28 cellular contexts compared by ENCODE assay signal in genomic region chr16:67637625-67638024, GRCh38. TPM values are rescaled to one million over a fixed set of nuclear protein-coding genes. Genes with fewer than 3 reads are reported as not detected.
DNase-seq lines count a peak whose midpoint lies in the region; ATAC-seq and TF ChIP-seq lines count a peak whose summit lies in the region.
"Had no signal": no experiment of that assay in that cellular context is flagged by ENCODE, and none has a peak within 500 bp of the region (broad histone marks: within the 10 kb centered on the region; RNA-seq: fewer than 3 reads in every experiment).

No MANE protein-coding gene starts in this region.

- peaks cover 0 to 3% of the 10 kb centered on the region in 2 donors for H3K4me1 Mint-ChIP-seq in natural killer cell treated with Interleukin-12 subunit alpha and Interleukin-12 subunit beta and Interleukin-15 and Interleukin-18, amount 100 ng/mL, for 72 hours (ENCODE audit: low read depth in 2 of 2)
- H3K4me1 Mint-ChIP-seq in natural killer cell: no peaks in the 10 kb centered on the region
- H3K4me1 Mint-ChIP-seq: CD14-positive monocyte; CD4-positive, alpha-beta memory T cell; CD4-positive, CD25-positive, alpha-beta regulatory T cell; CD8-positive, alpha-beta memory T cell had no signal

- DNase-seq in natural killer cell treated with Interleukin-12 subunit alpha and Interleukin-12 subunit beta and Interleukin-15 and Interleukin-18, amount 100 ng/mL, for 72 hours (ENCODE audit: low spot score): peak; percentile 12
- no peak for DNase-seq in natural killer cell
- no peak for DNase-seq in dorsolateral prefrontal cortex
- DNase-seq in omental fat pad (ENCODE audit: low spot score): no peak
- no peak for DNase-seq in putamen (ENCODE audit: low spot score)
- DNase-seq: 8988T; ACHN; BE2C; C1 segment of cervical spinal cord; CD4-positive, alpha-beta memory T cell; CD4-positive, CD25-positive, alpha-beta regulatory T cell; CD8-positive, alpha-beta memory T cell; COR-L47; DMS 273 treated with DMSO at 0.1 percent for 48 hours; DMS153; DMS53; DMS79; DND-41; EL; GDM1 had no signal

- no peaks in the 10 kb centered on the region for H3K27me3 Mint-ChIP-seq in natural killer cell treated with Interleukin-12 subunit alpha and Interleukin-12 subunit beta and Interleukin-15 and Interleukin-18, amount 100 ng/mL, for 72 hours
- no peaks in the 10 kb centered on the region for H3K27me3 Mint-ChIP-seq in natural killer cell (ENCODE audit: low read depth in 2 of 2)
- H3K27me3 Mint-ChIP-seq: CD4-positive, alpha-beta memory T cell; CD4-positive, CD25-positive, alpha-beta regulatory T cell; CD8-positive, alpha-beta memory T cell had no signal

- TF ChIP-seq CTCF in natural killer cell (IDR thresholded peaks at IDR 0.05) (no peak), dorsolateral prefrontal cortex (IDR thresholded peaks at IDR 0.05 in 54 of 56, conservative IDR thresholded peaks at IDR 0.05 in 2 of 56; ENCODE audit: low read depth in 1 of 56, partially characterized antibody in 56 of 56) (no peak), omental fat pad (IDR thresholded peaks at IDR 0.05) (no peak)

- no peak overlapping the region for H3K4me3 ChIP-seq in dorsolateral prefrontal cortex
- H3K4me3 ChIP-seq: BLaER1, GM12878 had no signal

- no peaks in the 10 kb centered on the region for H3K27me3 ChIP-seq in dorsolateral prefrontal cortex
- H3K27me3 ChIP-seq: BE2C, BLaER1 had no signal

- H3K4me3 Mint-ChIP-seq in natural killer cell treated with Interleukin-12 subunit alpha and Interleukin-12 subunit beta and Interleukin-15 and Interleukin-18, amount 100 ng/mL, for 72 hours: no peak overlapping the region
- H3K4me3 Mint-ChIP-seq in natural killer cell: no peak overlapping the region
- H3K4me3 Mint-ChIP-seq: CD14-positive monocyte; CD4-positive, alpha-beta memory T cell; CD8-positive, alpha-beta memory T cell had no signal

- H3K9me3 Mint-ChIP-seq in natural killer cell treated with Interleukin-12 subunit alpha and Interleukin-12 subunit beta and Interleukin-15 and Interleukin-18, amount 100 ng/mL, for 72 hours: no peaks in the 10 kb centered on the region
- no peaks in the 10 kb centered on the region for H3K9me3 Mint-ChIP-seq in natural killer cell
- H3K9me3 Mint-ChIP-seq: CD14-positive monocyte; CD4-positive, alpha-beta memory T cell; CD4-positive, CD25-positive, alpha-beta regulatory T cell; CD8-positive, alpha-beta memory T cell had no signal

- H3K27ac ChIP-seq in angular gyrus (ENCODE audit: low read depth, low read length) (peak overlapping the region; percentile 2), dorsolateral prefrontal cortex (peak overlapping the region in 45 of 59 donors; percentile 7 to 82 (median 59))
- H3K27ac ChIP-seq: BLaER1 had no signal

- ATAC-seq in natural killer cell treated with Interleukin-12 subunit alpha and Interleukin-12 subunit beta and Interleukin-15 and Interleukin-18, amount 100 ng/mL, for 72 hours: no peak
- no peak for ATAC-seq in natural killer cell
- ATAC-seq in GM18858 (IDR thresholded peaks at IDR 0.05; ENCODE audit: unreplicated experiment): no peak
- ATAC-seq in omental fat pad (ENCODE audit: low FRiP score): no peak
- ATAC-seq: GM12878 had no signal

- intact Hi-C loops in natural killer cell (cut with micrococcal nuclease): no loop called here
- intact Hi-C loops in dorsolateral prefrontal cortex (cut with DNase I): no loop called here

- peaks cover 6% of the 10 kb centered on the region for H3K36me3 Mint-ChIP-seq in natural killer cell treated with Interleukin-12 subunit alpha and Interleukin-12 subunit beta and Interleukin-15 and Interleukin-18, amount 100 ng/mL, for 72 hours
- peaks cover 8% of the 10 kb centered on the region for H3K36me3 Mint-ChIP-seq in natural killer cell

- H3K27ac Mint-ChIP-seq in natural killer cell treated with Interleukin-12 subunit alpha and Interleukin-12 subunit beta and Interleukin-15 and Interleukin-18, amount 100 ng/mL, for 72 hours: no peak overlapping the region
- H3K27ac Mint-ChIP-seq in natural killer cell: no peak overlapping the region
- H3K27ac Mint-ChIP-seq: CD4-positive, CD25-positive, alpha-beta regulatory T cell had no signal

RNA-seq across cellular contexts. Expression of gene CARMIL2, which starts 7.3 kb away (rescaled TPM):
- 10 to 100 TPM; 33.8 to 89.7 TPM for total RNA-seq in natural killer cell treated with Interleukin-12 subunit alpha and Interleukin-12 subunit beta and Interleukin-15 and Interleukin-18, amount 100 ng/mL, for 72 hours
- 10 to 100 TPM; 46.4 to 64.0 (median 61.5) TPM for total RNA-seq in natural killer cell
- total RNA-seq in dorsolateral prefrontal cortex: 100 to 1,000 TPM in 2 of 120 experiments, 10 to 100 TPM in 118; 19.6 to 121 (median 72.6) TPM
- total RNA-seq in omental fat pad: 1 to 10 TPM in 3 of 4 donors, under 1 TPM in 1; 0.93 to 7.6 (median 2.4) TPM

RNA-seq across cellular contexts. Expression of gene ACD, which starts 22.4 kb away (rescaled TPM):
- total RNA-seq in natural killer cell treated with Interleukin-12 subunit alpha and Interleukin-12 subunit beta and Interleukin-15 and Interleukin-18, amount 100 ng/mL, for 72 hours: 10 to 100 TPM; 54.9 to 91.3 TPM
- total RNA-seq in natural killer cell (10 to 100 TPM; 34.4 to 58.0 (median 43.2) TPM), dorsolateral prefrontal cortex (10 to 100 TPM; 19.1 to 42.5 (median 29.0) TPM), omental fat pad (10 to 100 TPM in 3 of 4 donors, 1 to 10 TPM in 1; 9.5 to 21.3 (median 18.4) TPM)

RNA-seq across cellular contexts. Expression of gene PARD6A, which starts 23.1 kb away (rescaled TPM):
- total RNA-seq in natural killer cell treated with Interleukin-12 subunit alpha and Interleukin-12 subunit beta and Interleukin-15 and Interleukin-18, amount 100 ng/mL, for 72 hours: 1 to 10 TPM; 6.3 to 8.0 TPM
- 1 to 10 TPM; 3.1 to 4.4 (median 3.3) TPM for total RNA-seq in natural killer cell
- total RNA-seq in dorsolateral prefrontal cortex: 10 to 100 TPM; 13.9 to 52.7 (median 27.3) TPM
- 10 to 100 TPM in 1 of 4 donors, 1 to 10 TPM in 3; 3.2 to 12.5 (median 4.6) TPM for total RNA-seq in omental fat pad

RNA-seq across cellular contexts. Expression of gene ENKD1, which starts 28.9 kb away (rescaled TPM):
- total RNA-seq in natural killer cell treated with Interleukin-12 subunit alpha and Interleukin-12 subunit beta and Interleukin-15 and Interleukin-18, amount 100 ng/mL, for 72 hours: 10 to 100 TPM in 1 of 2 donors, 1 to 10 TPM in 1; 8.1 to 12.2 TPM
- total RNA-seq in natural killer cell (1 to 10 TPM; 3.4 to 4.2 (median 3.7) TPM), dorsolateral prefrontal cortex (10 to 100 TPM in 93 of 120 experiments, 1 to 10 TPM in 27; 5.8 to 19.4 (median 11.7) TPM), omental fat pad (10 to 100 TPM in 3 of 4 donors, 1 to 10 TPM in 1; 7.7 to 17.8 (median 13.7) TPM)

RNA-seq across cellular contexts. Expression of gene C16orf86, which starts 29.0 kb away (rescaled TPM):
- 1 to 10 TPM; 1.6 to 1.9 TPM for total RNA-seq in natural killer cell treated with Interleukin-12 subunit alpha and Interleukin-12 subunit beta and Interleukin-15 and Interleukin-18, amount 100 ng/mL, for 72 hours
- total RNA-seq in natural killer cell (1 to 10 TPM; 3.5 to 4.4 (median 3.6) TPM), dorsolateral prefrontal cortex (10 to 100 TPM in 21 of 120 experiments, 1 to 10 TPM in 99; 3.5 to 17.8 (median 7.3) TPM), omental fat pad (1 to 10 TPM; 5.0 to 8.3 (median 7.6) TPM)
- total RNA-seq: A673, Daoy, G401 had no signal
